8 cellular contexts compared by ENCODE assay signal in genomic region chr12:13211859-13212664, GRCh38. TPM values are rescaled to one million over a fixed set of nuclear protein-coding genes. Genes with fewer than 3 reads are reported as not detected.
DNase-seq lines count a peak whose midpoint lies in the region; ATAC-seq and TF ChIP-seq lines count a peak whose summit lies in the region.

No MANE protein-coding gene starts in this region.

- CTCF ChIA-PET in BJ (lab: Yijun Ruan, JAX), result interaction anchor here (0.6 to 7.9 kb wide), 50 partner anchors 9 to 670 kb away, joined by 3 to 99 read pairs (median 4); partner anchors contain the start of genes EMP1, FAM234B and GPRC5A

- no peaks in the 10 kb centered on the region for H3K27me3 ChIP-seq in BJ (ENCODE audit: control insufficient read depth, insufficient read depth, low read length)

- TF ChIP-seq CTCF in BJ (IDR thresholded peaks at IDR 0.05; ENCODE audit: insufficient read depth, low read depth, low read length), result peak; percentile 84

- no peak overlapping the region for H3K4me3 ChIP-seq in BJ (ENCODE audit: low read depth, low read length)

- DNase-seq in BJ (ENCODE audit: low read depth), result no peak
- DNase-seq in HCEC 1CT, result peak; percentile 68
- DNase-seq in NCI-H526 treated with DMSO at 0.1 percent for 48 hours (lab: John Stamatoyannopoulos, UW), result peak; percentile 56
- DNase-seq in activated CD4-positive, alpha-beta T cell treated with anti-CD3 and anti-CD28 coated beads, Interleukin-2, amount 50 U/mL, for 24 hours (ENCODE audit: low read depth in 1 of 2, low spot score in 1 of 2), result peak; percentile 25 to 60
- peak; percentile 72 for DNase-seq in ecto neural progenitor cell (ENCODE audit: low spot score)
- peak; percentile 79 for DNase-seq in midbrain (lab: John Stamatoyannopoulos, UW)
- DNase-seq in stimulated activated CD8-positive, alpha-beta memory T cell treated with anti-CD3 and anti-CD28 coated beads, Interleukin-4, amount 100 ng/mL, for 48 hours, result peak; percentile 75

- ATAC-seq in HG02588 (IDR thresholded peaks at IDR 0.05; ENCODE audit: unreplicated experiment), result no peak

- POLR2A ChIA-PET in BJ (lab: Charles Lee), result interaction anchor here (0.7 kb wide), 1 partner anchor 95 kb away, joined by 5 read pairs; no protein-coding TSS in a partner anchor

- peaks cover 26% of the 10 kb centered on the region for H3K36me3 ChIP-seq in BJ (ENCODE audit: control insufficient read depth, insufficient read depth, low read length)

RNA-seq across cellular contexts. Expression of gene EMP1, which starts 15.5 kb away (rescaled TPM):
- polyA plus RNA-seq in BJ (2011; rRNA removed), result 228 and 258 TPM in 2 replicates
- polyA minus RNA-seq in BJ (2011; rRNA and poly(A)+ RNA removed), result 157 and 239 TPM in 2 replicates
